In the genomic region with DNA sequence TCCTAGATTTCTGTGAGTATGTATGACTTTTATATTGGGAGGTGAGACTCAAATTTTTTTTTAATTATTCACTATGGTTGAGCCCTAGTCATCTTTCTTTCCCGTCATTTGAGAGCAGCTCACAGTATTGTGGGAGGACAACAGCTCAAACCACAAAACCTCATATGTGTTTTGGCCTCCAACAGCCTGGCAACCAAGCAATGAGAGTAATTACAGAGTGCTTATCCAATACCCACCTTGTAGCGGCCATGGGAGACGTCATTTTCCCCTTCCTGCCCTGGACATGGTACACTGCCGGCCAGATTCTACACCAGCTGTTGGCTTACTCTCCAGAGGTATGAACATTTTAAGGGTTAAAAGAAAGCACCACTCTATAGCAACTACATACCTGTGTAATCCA, we compare ENCODE assay signal across 9 cellular contexts. TPM values are rescaled to one million over a fixed set of nuclear protein-coding genes. Genes with fewer than 3 reads are reported as not detected.
DNase-seq lines count a peak whose midpoint lies in the region; ATAC-seq, FAIRE-seq and TF ChIP-seq lines count a peak whose summit lies in the region.
"Had no signal": no experiment of that assay in that cellular context is flagged by ENCODE, and none has a peak within 500 bp of the region (broad histone marks: within the 10 kb centered on the region; RNA-seq: fewer than 3 reads in every experiment).

No MANE protein-coding gene starts in this region.

- DNase-seq in CMK (ENCODE audit: low read depth) (peak; percentile 58), HT1080 (ENCODE audit: low read depth) (peak; percentile 98), UCSD-AML1 (lab: John Stamatoyannopoulos, UW; ENCODE audit: unreplicated experiment) (peak; percentile 35), keratinocyte (ENCODE audit: low read depth, low spot score) (no peak), Karpas-422 (no peak), nucleus accumbens (lab: John Stamatoyannopoulos, UW) (no peak)
- DNase-seq: CD4-positive, CD25-positive, alpha-beta regulatory T cell had no signal

- TF ChIP-seq CTCF in keratinocyte (optimal IDR thresholded peaks at IDR 0.05 in 1 of 3, IDR thresholded peaks at IDR 0.05 in 1 of 3, conservative IDR thresholded peaks at IDR 0.05 in 1 of 3; ENCODE audit: extremely low read depth in 1 of 3, insufficient read depth in 2 of 3, low read length in 3 of 3) = no peak

- ATAC-seq in GM18907 (IDR thresholded peaks at IDR 0.05; ENCODE audit: unreplicated experiment) (no peak), GM19035 (IDR thresholded peaks at IDR 0.05; ENCODE audit: unreplicated experiment) (no peak)

- no peaks in the 10 kb centered on the region for H4K20me1 ChIP-seq in keratinocyte (ENCODE audit: control insufficient read depth, extremely low read depth, insufficient read depth, low read length)
- H4K20me1 ChIP-seq in Karpas-422 (ENCODE audit: insufficient read depth, low read depth, low read length) = no peaks in the 10 kb centered on the region

- no peaks in the 10 kb centered on the region for H3K9me1 ChIP-seq in keratinocyte (ENCODE audit: control insufficient read depth, extremely low read depth, insufficient read depth, low read length)

- no peaks in the 10 kb centered on the region for H3K9me2 ChIP-seq in Karpas-422 (replicated peaks; ENCODE audit: insufficient read depth, low read length)

- H3K27ac ChIP-seq in keratinocyte (ENCODE audit: control insufficient read depth, insufficient read depth, low read length) = no peak overlapping the region
- no peak overlapping the region for H3K27ac ChIP-seq in Karpas-422 (ENCODE audit: low read length)

- H3K79me2 ChIP-seq in keratinocyte (ENCODE audit: control insufficient read depth, insufficient read depth, low read length) (peaks cover 22% of the 10 kb centered on the region), Karpas-422 (ENCODE audit: low read length) (no peaks in the 10 kb centered on the region)

- no peaks in the 10 kb centered on the region for H3K27me3 ChIP-seq in keratinocyte (ENCODE audit: control insufficient read depth, extremely low read depth, insufficient read depth, low read length)
- H3K27me3 ChIP-seq in Karpas-422 (ENCODE audit: low read length) = no peaks in the 10 kb centered on the region

- H3K9me3 ChIP-seq in keratinocyte (ENCODE audit: control insufficient read depth, low read depth, low read length) (no peaks in the 10 kb centered on the region), Karpas-422 (ENCODE audit: low read length) (no peaks in the 10 kb centered on the region)

- no peak overlapping the region for H3K4me3 ChIP-seq in keratinocyte (ENCODE audit: control insufficient read depth in 2 of 3, extremely low read depth in 1 of 3, insufficient read depth in 2 of 3, low read depth in 1 of 3, low read length in 3 of 3)
- H3K4me3 ChIP-seq in Karpas-422 (ENCODE audit: low read length) = no peak overlapping the region

- H3K36me3 ChIP-seq in keratinocyte (ENCODE audit: control insufficient read depth in 2 of 2, extremely low read depth in 1 of 2, insufficient read depth in 2 of 2, low read length in 2 of 2) = no peaks in the 10 kb centered on the region
- no peaks in the 10 kb centered on the region for H3K36me3 ChIP-seq in Karpas-422 (ENCODE audit: insufficient read depth, low read length)

- H3K9ac ChIP-seq in keratinocyte (ENCODE audit: control insufficient read depth, extremely low read depth, insufficient read depth, low read length) (no peak overlapping the region), Karpas-422 (ENCODE audit: low read length) (no peak overlapping the region)

- peak; percentile 80 for FAIRE-seq in keratinocyte (lab: Jason Lieb, UNC)

- dilution Hi-C loops in keratinocyte (cut with MboI; ENCODE audit: extremely low pct_ligation_motif_present, low sequenced_read_pairs) = no loop called here

- H3K4me2 ChIP-seq in keratinocyte (ENCODE audit: control insufficient read depth, extremely low read depth, insufficient read depth, low read depth, low read length) (no peak overlapping the region), Karpas-422 (ENCODE audit: low read depth, low read length, poor library complexity, severe bottlenecking) (no peak overlapping the region)

- peaks cover 11% of the 10 kb centered on the region for H3K4me1 ChIP-seq in keratinocyte (ENCODE audit: control insufficient read depth, extremely low read depth, insufficient read depth, low read length)
- no peaks in the 10 kb centered on the region for H3K4me1 ChIP-seq in Karpas-422 (ENCODE audit: low read length)

- H2AFZ ChIP-seq in keratinocyte (ENCODE audit: control insufficient read depth, low read length) (no peak overlapping the region), Karpas-422 (ENCODE audit: low read length) (no peak overlapping the region)

RNA-seq across cellular contexts. Expression of gene DOCK4, which starts 49.1 kb away (rescaled TPM):
- 36.6 and 46.6 TPM in 2 replicates for total RNA-seq in HT1080 (2014; rRNA removed; shearing (Covaris generic))
- polyA plus RNA-seq in HT1080 (2015; cell fraction: cytosol; rRNA removed) = 36.9 and 51.0 TPM in 2 replicates
- 110 TPM in 2 replicates for polyA plus RNA-seq in HT1080 (2015; cell fraction: nucleus; rRNA removed)
- polyA plus RNA-seq in keratinocyte = 6.2 to 18.9 TPM (median 13.9 TPM) in 3 replicates
- 11.2 TPM for polyA plus RNA-seq in keratinocyte (2011; ENCODE audit: low read depth)
- 5.1 and 6.2 TPM in 2 replicates for polyA plus RNA-seq in keratinocyte (2011; cell fraction: cytosol; rRNA removed)
- polyA plus RNA-seq in keratinocyte (2011; cell fraction: nucleus; rRNA removed) = 15.0 and 20.8 TPM in 2 replicates
- 1.5 and 12.2 TPM in 2 replicates for polyA plus RNA-seq in keratinocyte (2012; ENCODE audit: low replicate concordance)
- polyA minus RNA-seq in keratinocyte = 16.6 to 61.7 TPM (median 17.1 TPM) in 3 replicates
- polyA minus RNA-seq in keratinocyte (2011; cell fraction: cytosol; rRNA and poly(A)+ RNA removed) = 10.4 TPM
- polyA minus RNA-seq in keratinocyte (2011; cell fraction: nucleus; rRNA and poly(A)+ RNA removed) = 31.2 and 76.5 TPM in 2 replicates
- 0.07 and 0.54 TPM in 2 replicates for total RNA-seq in Karpas-422 (2014; rRNA removed; shearing (Covaris generic); ENCODE audit: low replicate concordance)
- polyA plus RNA-seq: CD4-positive, CD25-positive, alpha-beta regulatory T cell had no signal

RNA-seq across cellular contexts. Expression of gene ZNF277, which starts 49.4 kb away (rescaled TPM):
- 11.9 and 15.4 TPM in 2 replicates for total RNA-seq in HT1080 (2014; rRNA removed; shearing (Covaris generic))
- polyA plus RNA-seq in HT1080 (2015; cell fraction: cytosol; rRNA removed) = 17.9 and 25.8 TPM in 2 replicates
- polyA plus RNA-seq in HT1080 (2015; cell fraction: nucleus; rRNA removed) = 17.7 and 18.6 TPM in 2 replicates
- 13.2 to 20.2 TPM (median 14.3 TPM) in 3 replicates for polyA plus RNA-seq in keratinocyte
- 53.8 TPM for polyA plus RNA-seq in keratinocyte (2011; ENCODE audit: low read depth)
- 14.5 and 21.6 TPM in 2 replicates for polyA plus RNA-seq in keratinocyte (2011; cell fraction: cytosol; rRNA removed)
- polyA plus RNA-seq in keratinocyte (2011; cell fraction: nucleus; rRNA removed) = 7.5 and 11.5 TPM in 2 replicates
- 15.4 and 28.9 TPM in 2 replicates for polyA plus RNA-seq in keratinocyte (2012; ENCODE audit: low replicate concordance)
- polyA minus RNA-seq in keratinocyte = 0.98 to 20.5 TPM (median 13.2 TPM) in 3 replicates
- 30.3 TPM for polyA minus RNA-seq in keratinocyte (2011; cell fraction: cytosol; rRNA and poly(A)+ RNA removed)
- polyA minus RNA-seq in keratinocyte (2011; cell fraction: nucleus; rRNA and poly(A)+ RNA removed) = 13.2 and 19.5 TPM in 2 replicates
- 32.5 and 37.4 TPM in 2 replicates for total RNA-seq in Karpas-422 (2014; rRNA removed; shearing (Covaris generic); ENCODE audit: low replicate concordance)

Comparison
In these comparisons a context has a peak if more than half of its experiments do, and no peak if none do; other contexts are left out.
1. DNase-seq: peak in CMK (single experiment), HT1080 (single experiment) and UCSD-AML1 (single experiment); none in keratinocyte (single experiment), Karpas-422 (single experiment) and nucleus accumbens (0 of 56).
2. RNA of gene DOCK4, which starts 49.1 kb away (total RNA-seq): 36.6 to 46.6 TPM in HT1080; 0.07 to 0.54 TPM in Karpas-422; every median in the first group is over 10 times any median in the second.